Comparison of ENCODE assay signal across 35 cellular contexts in genomic region chr7:4017785-4018184, GRCh38.
"Had no signal": no experiment of that assay in that cellular context is flagged by ENCODE, and none has a peak within 500 bp of the region (broad histone marks: within the 10 kb centered on the region; RNA-seq: fewer than 3 reads in every experiment).

No MANE protein-coding gene starts in this region.

- H3K27ac Mint-ChIP-seq: activated B cell treated with CpG ODN at 0.5 μM for 24 hours; activated CD4-positive, alpha-beta memory T cell treated with anti-CD3 and anti-CD28 coated beads for 36 hours; activated CD4-positive, alpha-beta T cell treated with anti-CD3 and anti-CD28 coated beads, Interleukin-2, amount 10 ng/mL, durations not matched to agents 24 days and 14 days; activated CD8-positive, alpha-beta T cell treated with anti-CD3 and anti-CD28 coated beads for 36 hours; activated naive CD4-positive, alpha-beta T cell treated with anti-CD3 and anti-CD28 coated beads for 36 hours; activated naive CD4-positive, alpha-beta T cell treated with anti-CD3 and anti-CD28 coated beads, Interleukin-2, amount 50 U/mL, for 72 hours; activated naive CD8-positive, alpha-beta T cell treated with anti-CD3 and anti-CD28 coated beads for 36 hours; activated T-cell treated with anti-CD3 and anti-CD28 coated beads, Interleukin-2, amount 50 U/mL, for 72 hours; activated T-helper 1 cell treated with anti-CD3 and anti-CD28 coated beads, Interleukin-12 subunit alpha, Interleukin-12 subunit beta, Interleukin-2, Interleukin-4 antibody, amounts not matched to agents 30 ng/mL and 10 ng/mL and 1 ng/mL, durations not matched to agents 14 hours and 24 hours and 36 hours; activated T-helper 17 cell treated with anti-CD3 and anti-CD28 coated beads, Interleukin-2, amount 50 U/mL, for 72 hours; T-helper 1 cell treated with Interleukin-12 subunit alpha and Interleukin-12 subunit beta and Interleukin-4 antibody, amounts not matched to agents 30 μg/mL and 1 μg/mL, for 36 hours; T-helper 2 cell treated with Interferon-gamma antibody and Interleukin-4, amounts not matched to agents 5 μg/mL and 100 μg/mL, for 36 hours had no signal

- H3K27ac ChIP-seq: adrenal gland, body of pancreas, brain microvascular endothelial cell, breast epithelium, VCaP had no signal

- DNase-seq: activated B cell treated with CpG ODN at 0.5 μM for 24 hours; activated CD4-positive, alpha-beta memory T cell treated with anti-CD3 and anti-CD28 coated beads for 36 hours; activated CD4-positive, alpha-beta T cell treated with anti-CD3 and anti-CD28 coated beads for 4 hours; activated CD4-positive, alpha-beta T cell treated with anti-CD3 and anti-CD28 coated beads, Interleukin-2, amount 10 ng/mL, durations not matched to agents 24 days and 14 days; activated CD4-positive, alpha-beta T cell treated with anti-CD3 and anti-CD28 coated beads, Interleukin-2, amount 50 U/mL, for 1 hour; activated CD4-positive, alpha-beta T cell treated with anti-CD3 and anti-CD28 coated beads, Interleukin-2, amount 50 U/mL, for 4 hours; activated CD4-positive, CD25-positive, alpha-beta regulatory T cell treated with anti-CD3 and anti-CD28 coated beads, Interleukin-2, amount 50 U/mL, for 72 hours; activated CD8-positive, alpha-beta memory T cell treated with anti-CD3 and anti-CD28 coated beads, Interleukin-2, amount 50 U/mL, for 4 hours; activated CD8-positive, alpha-beta T cell treated with anti-CD3 and anti-CD28 coated beads for 36 hours; activated effector memory CD4-positive, alpha-beta T cell treated with anti-CD3 and anti-CD28 coated beads, Interleukin-2, amount 50 U/mL, for 16 hours; activated gamma-delta T cell treated with Interleukin-2 at 50 U/mL for 16 hours; activated naive CD4-positive, alpha-beta T cell; activated naive CD4-positive, alpha-beta T cell treated with anti-CD3 and anti-CD28 coated beads for 36 hours; activated naive CD4-positive, alpha-beta T cell treated with anti-CD3 and anti-CD28 coated beads, Interleukin-2, amount 50 U/mL, for 16 hours; activated naive CD8-positive, alpha-beta T cell treated with anti-CD3 and anti-CD28 coated beads for 36 hours; activated T-cell treated with anti-CD3 and anti-CD28 coated beads for 4 hours; activated T-cell treated with anti-CD3 and anti-CD28 coated beads, Interleukin-2, amount 50 U/mL, for 1 hour; activated T-cell treated with anti-CD3 and anti-CD28 coated beads, Interleukin-2, amount 50 U/mL, for 4 hours; activated T-cell treated with anti-CD3 and anti-CD28 coated beads, Interleukin-2, amount 50 U/mL, for 72 hours; amniotic stem cell; aorta; body of pancreas; brain microvascular endothelial cell; central memory CD4-positive, alpha-beta T cell; T-helper 1 cell; T-helper 2 cell; T-helper 9 cell had no signal

- H3K4me3 Mint-ChIP-seq: activated B cell treated with CpG ODN at 0.5 μM for 24 hours; activated CD4-positive, alpha-beta memory T cell treated with anti-CD3 and anti-CD28 coated beads for 36 hours; activated CD4-positive, alpha-beta T cell treated with anti-CD3 and anti-CD28 coated beads, Interleukin-2, amount 10 ng/mL, durations not matched to agents 24 days and 14 days; activated CD8-positive, alpha-beta T cell treated with anti-CD3 and anti-CD28 coated beads for 36 hours; activated naive CD4-positive, alpha-beta T cell treated with anti-CD3 and anti-CD28 coated beads for 36 hours; activated naive CD8-positive, alpha-beta T cell treated with anti-CD3 and anti-CD28 coated beads for 36 hours; activated T-cell treated with anti-CD3 and anti-CD28 coated beads, Interleukin-2, amount 50 U/mL, for 4 hours; activated T-cell treated with anti-CD3 and anti-CD28 coated beads, Interleukin-2, amount 50 U/mL, for 72 hours; activated T-helper 1 cell treated with anti-CD3 and anti-CD28 coated beads, Interleukin-12 subunit alpha, Interleukin-12 subunit beta, Interleukin-2, Interleukin-4 antibody, amounts not matched to agents 30 ng/mL and 10 ng/mL and 1 ng/mL, durations not matched to agents 14 hours and 24 hours and 36 hours; activated T-helper 17 cell treated with anti-CD3 and anti-CD28 coated beads, Interleukin-2, amount 50 U/mL, for 72 hours; T-helper 1 cell treated with Interleukin-12 subunit alpha and Interleukin-12 subunit beta and Interleukin-4 antibody, amounts not matched to agents 30 μg/mL and 1 μg/mL, for 36 hours; T-helper 2 cell treated with Interferon-gamma antibody and Interleukin-4, amounts not matched to agents 5 μg/mL and 100 μg/mL, for 36 hours had no signal

- H3K9me3 ChIP-seq: adrenal gland, body of pancreas had no signal

- H3K36me3 ChIP-seq: adrenal gland, brain microvascular endothelial cell, breast epithelium had no signal

- H3K27me3 ChIP-seq: body of pancreas, brain microvascular endothelial cell, breast epithelium had no signal

- H3K36me3 Mint-ChIP-seq: activated naive CD8-positive, alpha-beta T cell treated with anti-CD3 and anti-CD28 coated beads for 36 hours had no signal

- H3K4me1 Mint-ChIP-seq: activated B cell treated with CpG ODN at 0.5 μM for 24 hours; activated CD4-positive, alpha-beta T cell treated with anti-CD3 and anti-CD28 coated beads, Interleukin-2, amount 10 ng/mL, durations not matched to agents 24 days and 14 days; activated naive CD8-positive, alpha-beta T cell treated with anti-CD3 and anti-CD28 coated beads for 36 hours; activated T-helper 17 cell treated with anti-CD3 and anti-CD28 coated beads, Interleukin-2, amount 50 U/mL, for 72 hours had no signal

- H3K4me3 ChIP-seq: adrenal gland, body of pancreas, breast epithelium had no signal

- H3K27me3 Mint-ChIP-seq: activated CD4-positive, alpha-beta T cell treated with anti-CD3 and anti-CD28 coated beads, Interleukin-2, amount 10 ng/mL, durations not matched to agents 24 days and 14 days; activated CD8-positive, alpha-beta T cell treated with anti-CD3 and anti-CD28 coated beads for 36 hours had no signal

- ATAC-seq: activated CD8-positive, alpha-beta T cell treated with anti-CD3 and anti-CD28 coated beads for 36 hours; activated naive CD4-positive, alpha-beta T cell treated with anti-CD3 and anti-CD28 coated beads, Interleukin-2, amount 50 U/mL, for 72 hours; activated T-cell treated with anti-CD3 and anti-CD28 coated beads, Interleukin-2, amount 50 U/mL, for 4 hours; activated T-cell treated with anti-CD3 and anti-CD28 coated beads, Interleukin-2, amount 50 U/mL, for 72 hours; activated T-helper 17 cell treated with anti-CD3 and anti-CD28 coated beads, Interleukin-2, amount 50 U/mL, for 72 hours; body of pancreas had no signal

- H3K4me1 ChIP-seq: adrenal gland, body of pancreas, breast epithelium had no signal
